9 cellular contexts compared by ENCODE assay signal in the genomic region with DNA sequence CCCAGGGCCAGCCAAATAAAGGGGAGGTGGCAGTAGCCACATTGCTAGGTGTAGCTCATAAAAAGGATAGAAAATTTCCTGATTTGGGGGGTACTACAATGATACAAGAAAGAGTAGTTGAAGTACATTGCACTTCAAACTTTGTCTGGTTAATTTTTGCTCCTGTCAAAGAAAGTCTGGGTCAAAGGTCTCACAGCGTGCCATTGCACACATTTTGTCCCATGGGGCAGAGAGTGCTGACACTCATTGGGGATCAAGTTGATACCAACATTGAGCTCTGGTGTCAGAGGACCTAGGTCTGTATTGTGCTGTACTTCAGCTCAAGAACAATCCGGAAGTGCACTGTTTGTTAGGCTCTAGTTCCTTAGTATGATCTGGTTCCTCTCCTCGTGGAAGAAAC.
A peak's percentile ranks its signal among the peaks of the same experiment; 100 is the strongest.
DNase-seq lines count a peak whose midpoint lies in the region; ATAC-seq, FAIRE-seq and TF ChIP-seq lines count a peak whose summit lies in the region.
"Had no signal": no experiment of that assay in that cellular context is flagged by ENCODE, and none has a peak within 500 bp of the region (broad histone marks: within the 10 kb centered on the region; RNA-seq: fewer than 3 reads in every experiment).

No MANE protein-coding gene starts in this region.

- H2BK5ac ChIP-seq in mesendoderm (ENCODE audit: low read length): no peak overlapping the region

- TF ChIP-seq RAD21 in GM12878 (IDR thresholded peaks at IDR 0.05; ENCODE audit: insufficient read depth, low read depth, low read length): no peak

- H4K20me1 ChIP-seq in BLaER1: no peaks in the 10 kb centered on the region
- no peaks in the 10 kb centered on the region for H4K20me1 ChIP-seq in Karpas-422 (ENCODE audit: insufficient read depth, low read depth, low read length)
- no peaks in the 10 kb centered on the region for H4K20me1 ChIP-seq in GM12878 (ENCODE audit: control insufficient read depth, insufficient read depth)

- DNase-seq in Karpas-422 (peak; percentile 52), GM12878 (ENCODE audit: low read depth, low spot score) (no peak), mesendoderm (no peak), A673 (ENCODE audit: low spot score) (no peak), NCI-H510A (lab: John Stamatoyannopoulos, UW) (no peak), activated gamma-delta T cell treated with Interleukin-2 at 50 U/mL for 16 hours (no peak)

- H3K36me3 ChIP-seq in BLaER1 (no peaks in the 10 kb centered on the region), Karpas-422 (ENCODE audit: insufficient read depth, low read length) (no peaks in the 10 kb centered on the region), GM12878 (ENCODE audit: control insufficient read depth in 2 of 2, insufficient read depth in 2 of 2, low read length in 1 of 2) (no peaks in the 10 kb centered on the region), neuron (ENCODE audit: insufficient read depth, low read length) (no peaks in the 10 kb centered on the region), mesendoderm (ENCODE audit: control insufficient read depth, insufficient read depth, low read length) (no peaks in the 10 kb centered on the region), A673 (ENCODE audit: insufficient read depth, low read length, poor library complexity, severe bottlenecking) (no peaks in the 10 kb centered on the region)

- no peak overlapping the region for H2BK15ac ChIP-seq in mesendoderm (replicated peaks; ENCODE audit: low read depth)

- H3K9me3 ChIP-seq in BLaER1 (peaks cover 2% of the 10 kb centered on the region; the same call in 1 of the 2 replicates), Karpas-422 (ENCODE audit: low read length) (no peaks in the 10 kb centered on the region), GM12878 (replicated peaks; ENCODE audit: control insufficient read depth, insufficient read depth, low read length) (no peaks in the 10 kb centered on the region; the same call in 2 of the 3 replicates), neuron (ENCODE audit: low read length) (no peaks in the 10 kb centered on the region), A673 (ENCODE audit: low read depth, low read length, poor library complexity, severe bottlenecking) (no peaks in the 10 kb centered on the region)

- BruUV-seq in GM12878 (replicated peaks; lab: Mats Ljungman, UMichigan) (no TSS peak), A673 (replicated peaks; lab: Mats Ljungman, UMichigan) (no TSS peak)

- H2BK120ac ChIP-seq in mesendoderm (ENCODE audit: low read depth, low read length): no peak overlapping the region

- in situ Hi-C loops in GM12878 (cut with MboI): loop anchor here (10.0 kb wide), 1 partner anchor 287 kb away; no protein-coding TSS in a partner anchor

- peaks cover 30% of the 10 kb centered on the region for H3K4me1 ChIP-seq in BLaER1
- H3K4me1 ChIP-seq in Karpas-422 (ENCODE audit: low read length): peaks cover 42% of the 10 kb centered on the region
- peaks cover 11% of the 10 kb centered on the region; the same call in 1 of the 2 replicates for H3K4me1 ChIP-seq in GM12878 (ENCODE audit: control insufficient read depth, insufficient read depth, low read length)
- no peaks in the 10 kb centered on the region for H3K4me1 ChIP-seq in neuron (ENCODE audit: insufficient read depth, low read length)
- H3K4me1 ChIP-seq in mesendoderm (ENCODE audit: control insufficient read depth, low read depth, low read length): no peaks in the 10 kb centered on the region
- no peaks in the 10 kb centered on the region for H3K4me1 ChIP-seq in A673 (ENCODE audit: insufficient read depth, low read length, poor library complexity, severe bottlenecking)

- H3K4me2 ChIP-seq in BLaER1: peak overlapping the region; percentile 68
- peak overlapping the region; percentile 66 for H3K4me2 ChIP-seq in Karpas-422 (ENCODE audit: low read depth, low read length, poor library complexity, severe bottlenecking)
- no peak overlapping the region for H3K4me2 ChIP-seq in GM12878 (ENCODE audit: control insufficient read depth, insufficient read depth)
- no peak overlapping the region for H3K4me2 ChIP-seq in mesendoderm (ENCODE audit: low read length)
- H3K4me2 ChIP-seq: KMS-11 had no signal

- no peak for FAIRE-seq in GM12878 (lab: Jason Lieb, UNC)

- H3K4me3 ChIP-seq in BLaER1 (no peak overlapping the region; the same call in 1 of the 2 replicates), Karpas-422 (ENCODE audit: low read length) (peak overlapping the region; percentile 17; the same call in 1 of the 2 replicates), GM12878 (no peak overlapping the region), neuron (ENCODE audit: low read length) (peak overlapping the region; percentile 44), mesendoderm (ENCODE audit: low read length) (no peak overlapping the region), A673 (ENCODE audit: low read depth, low read length, poor library complexity, severe bottlenecking) (no peak overlapping the region)

- H3K27ac ChIP-seq in BLaER1: peak overlapping the region; percentile 93
- H3K27ac ChIP-seq in Karpas-422 (ENCODE audit: low read length): peak overlapping the region; percentile 94
- H3K27ac ChIP-seq in GM12878 (ENCODE audit: control insufficient read depth, insufficient read depth): no peak overlapping the region
- no peak overlapping the region for H3K27ac ChIP-seq in mesendoderm (ENCODE audit: low read depth, low read length)
- no peak overlapping the region for H3K27ac ChIP-seq in A673 (ENCODE audit: low read depth, low read length, poor library complexity, severe bottlenecking)
- H3K27ac ChIP-seq: KMS-11 had no signal

- H3K9me2 ChIP-seq in Karpas-422 (replicated peaks; ENCODE audit: insufficient read depth, low read length): no peaks in the 10 kb centered on the region

- H3K9ac ChIP-seq in BLaER1 (peak overlapping the region; percentile 83), Karpas-422 (ENCODE audit: low read length) (peak overlapping the region; percentile 56), GM12878 (ENCODE audit: control insufficient read depth, insufficient read depth, low read length) (no peak overlapping the region), mesendoderm (ENCODE audit: low read length) (no peak overlapping the region)
- H3K9ac ChIP-seq: KMS-11 had no signal

- CTCF ChIA-PET in GM12878 (lab: Yijun Ruan, JAX): interaction anchor here (0.6 to 2.2 kb wide), 9 partner anchors 16 to 611 kb away, joined by 3 to 7 read pairs (median 4); no protein-coding TSS in a partner anchor
- CTCF ChIA-PET in A673 (lab: Charles Lee): no interaction called here

- H2AK5ac ChIP-seq in mesendoderm (ENCODE audit: low read length): no peak overlapping the region

- no peaks in the 10 kb centered on the region for H3K79me1 ChIP-seq in mesendoderm (ENCODE audit: low read length)

- no peak overlapping the region for H3K18ac ChIP-seq in mesendoderm (ENCODE audit: low read length)

- no peak overlapping the region for H3K23ac ChIP-seq in mesendoderm (ENCODE audit: low read length)

- no peak overlapping the region for H3K56ac ChIP-seq in mesendoderm (ENCODE audit: low read length)

- RAD21 ChIA-PET in GM12878 (lab: Charles Lee; ENCODE audit: unreplicated experiment): interaction anchor here (0.6 to 3.5 kb wide), 4 partner anchors 15 to 50 kb away, joined by 3 to 21 read pairs (median 4); no protein-coding TSS in a partner anchor

- no peaks in the 10 kb centered on the region for H3K79me2 ChIP-seq in Karpas-422 (ENCODE audit: low read length)
- H3K79me2 ChIP-seq in GM12878 (ENCODE audit: control insufficient read depth, insufficient read depth, low read length): no peaks in the 10 kb centered on the region
- no peaks in the 10 kb centered on the region for H3K79me2 ChIP-seq in mesendoderm (ENCODE audit: control insufficient read depth, insufficient read depth, low read length)

- ATAC-seq in GM12878: no peak

- H3K4ac ChIP-seq in mesendoderm (ENCODE audit: low read depth, low read length): no peak overlapping the region

- intact Hi-C loops in GM12878 (cut with micrococcal nuclease; ENCODE audit: unreplicated experiment) (loop anchor here (2.0 to 5.0 kb wide), 2 partner anchors 43 to 249 kb away; no protein-coding TSS in a partner anchor), A673 (cut with micrococcal nuclease; ENCODE audit: unreplicated experiment) (no loop called here)

- POLR2A ChIA-PET in GM12878 (lab: Charles Lee) (interaction anchor here (0.7 to 0.9 kb wide), 2 partner anchors 17 to 28 kb away, joined by 3 to 4 read pairs; no protein-coding TSS in a partner anchor), A673 (lab: Charles Lee; ENCODE audit: low non-redundant PET) (no interaction called here)

- SMC1A ChIA-PET in GM12878 (lab: Charles Lee; ENCODE audit: uncharacterized antibody, unreplicated experiment): interaction anchor here (1.3 to 1.9 kb wide), 4 partner anchors 18 to 611 kb away, joined by 4 to 9 read pairs (median 6); no protein-coding TSS in a partner anchor

- TF ChIP-seq CTCF in GM12878 (IDR thresholded peaks at IDR 0.05 in 2 of 3, conservative IDR thresholded peaks at IDR 0.05 in 1 of 3; ENCODE audit: control insufficient read depth in 2 of 3, extremely low read depth in 1 of 3, insufficient read depth in 1 of 3, low read depth in 3 of 3, low read length in 3 of 3) (no peak), A673 (conservative IDR thresholded peaks at IDR 0.05; ENCODE audit: low read depth, low read length) (no peak)

- peak overlapping the region; percentile 96 for H2AFZ ChIP-seq in Karpas-422 (ENCODE audit: low read length)
- peak overlapping the region; percentile 8; the same call in 1 of the 2 replicates for H2AFZ ChIP-seq in GM12878 (ENCODE audit: control insufficient read depth, low read depth, low read length)
- H2AFZ ChIP-seq in neuron (ENCODE audit: low read depth, low read length): peak overlapping the region; percentile 39

- H3K27me3 ChIP-seq in BLaER1 (peaks cover 29% of the 10 kb centered on the region), Karpas-422 (ENCODE audit: low read length) (no peaks in the 10 kb centered on the region), GM12878 (replicated peaks in 1 of 2; ENCODE audit: control insufficient read depth in 2 of 2, insufficient read depth in 2 of 2, low read length in 1 of 2) (no peaks in the 10 kb centered on the region), neuron (ENCODE audit: insufficient read depth, low read length) (no peaks in the 10 kb centered on the region), mesendoderm (ENCODE audit: insufficient read depth, low read length, poor library complexity) (no peaks in the 10 kb centered on the region), A673 (replicated peaks; ENCODE audit: insufficient read depth, low read depth, low read length, poor library complexity) (peaks cover 13% of the 10 kb centered on the region)

- whole genome bisulfite sequencing in GM12878 (ENCODE audit: insufficient coverage, insufficient replicate concordance, low lambda C conversion rate, missing lambda C conversion rate): 42% methylated on average over 3 of the region's 3 CpGs
- WGBS in mesendoderm (ENCODE audit: extremely low coverage, insufficient coverage, low lambda C conversion rate): no CpG with 5 or more reads among the region's 3 CpGs

- no peak overlapping the region for H4K8ac ChIP-seq in mesendoderm (ENCODE audit: low read depth, low read length)

- H4K5ac ChIP-seq in mesendoderm (ENCODE audit: low read length): no peak overlapping the region

- TF ChIP-seq POLR2A in GM12878 (IDR thresholded peaks at IDR 0.05; ENCODE audit: low read depth, low read length): no peak

- no peak for TF ChIP-seq EP300 in GM12878 (IDR thresholded peaks at IDR 0.05; ENCODE audit: borderline replicate concordance in 1 of 2, control insufficient read depth in 1 of 2, low read depth in 2 of 2, low read length in 2 of 2)

TF ChIP-seq in GM12878, 131 proteins besides CTCF, POLR2A, EP300 and RAD21 (continues in another document):
- TF ChIP-seq ZNF622 (IDR thresholded peaks at IDR 0.05): no peak
- no peak for TF ChIP-seq ZNF24 (IDR thresholded peaks at IDR 0.05)

Comparison
In these comparisons a context has a peak if more than half of its experiments do, and no peak if none do; other contexts are left out.
1. H3K27ac ChIP-seq: peak in BLaER1 (single experiment) and Karpas-422 (single experiment); none in GM12878 (single experiment), mesendoderm (single experiment) and A673 (single experiment).
2. H3K4me2 ChIP-seq: peak in BLaER1 (single experiment) and Karpas-422 (single experiment); none in GM12878 (single experiment) and mesendoderm (single experiment).
3. H3K4me3 ChIP-seq: peak in Karpas-422 (single experiment) and neuron (single experiment); none in BLaER1 (single experiment), GM12878 (single experiment), mesendoderm (single experiment) and A673 (single experiment).
4. H3K9ac ChIP-seq: peak in BLaER1 (single experiment) and Karpas-422 (single experiment); none in GM12878 (single experiment) and mesendoderm (single experiment).
5. H2AFZ ChIP-seq: peak in every context shown above with its lines; median percentile 96 in Karpas-422; 39 in neuron; 8 in GM12878.